Comparison of ENCODE assay signal across 8 cellular contexts in the genomic region with DNA sequence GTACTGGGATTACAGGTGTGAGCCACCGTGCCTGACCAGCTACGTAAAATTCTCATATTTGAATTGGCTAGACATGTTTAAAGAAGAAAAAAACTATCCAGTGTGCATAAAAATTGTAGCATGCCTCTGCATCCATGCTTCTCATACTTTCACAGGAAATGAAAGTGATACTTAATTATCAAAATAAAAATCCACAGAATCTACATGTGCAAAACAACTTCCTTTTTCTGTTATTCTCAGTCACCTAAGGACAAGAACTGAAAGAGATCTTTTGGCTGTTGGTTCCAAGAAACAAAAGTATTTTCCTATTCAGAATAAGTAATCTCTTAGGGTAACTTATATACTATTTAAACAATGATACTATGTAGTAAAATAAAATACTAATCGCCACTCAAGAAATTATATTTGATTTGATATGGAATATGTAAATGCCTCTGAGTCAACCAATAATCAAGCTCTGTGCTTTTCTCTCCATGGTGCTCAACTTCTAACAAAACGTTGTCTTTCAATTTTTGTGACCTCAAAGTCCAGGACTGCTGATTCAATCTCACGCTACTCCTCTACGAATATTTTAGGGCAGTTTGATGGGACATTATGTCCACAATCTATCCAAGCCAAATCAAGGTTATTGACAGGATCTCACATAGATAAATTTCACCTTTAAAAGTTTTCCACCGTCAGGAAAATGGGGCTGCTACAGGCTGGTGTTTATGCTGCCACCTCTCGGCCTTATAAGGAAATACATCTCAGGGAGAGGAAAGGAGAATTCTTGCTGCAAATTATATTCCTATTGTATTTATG.
DNase-seq lines count a peak whose midpoint lies in the region; ATAC-seq and TF ChIP-seq lines count a peak whose summit lies in the region.

No MANE protein-coding gene starts in this region.

- peak overlapping the region; percentile 54 for H2AFZ ChIP-seq in KMS-11 (ENCODE audit: low read depth)
- H2AFZ ChIP-seq in SU-DHL-6 (ENCODE audit: low read depth, low read length, severe bottlenecking), result peak overlapping the region; percentile 55
- H2AFZ ChIP-seq in osteoblast (ENCODE audit: low read length), result peak overlapping the region; percentile 59

- H3K4me1 ChIP-seq in KMS-11 (ENCODE audit: low read depth, poor library complexity, severe bottlenecking) (peaks cover 28% of the 10 kb centered on the region), osteoblast (ENCODE audit: insufficient read depth, low read length) (no peaks in the 10 kb centered on the region)

- H3F3A ChIP-seq in SU-DHL-6 (ENCODE audit: insufficient read depth), result 0 out of 2 replicates have a peak, but pooled peaks cover 3% of the 10 kb centered on the region

- H4K20me1 ChIP-seq in KMS-11 (ENCODE audit: insufficient read depth) (no peaks in the 10 kb centered on the region), SU-DHL-6 (ENCODE audit: low read depth, low read length) (no peaks in the 10 kb centered on the region), osteoblast (ENCODE audit: insufficient read depth, low read length) (no peaks in the 10 kb centered on the region)

- H3K79me2 ChIP-seq in KMS-11 (ENCODE audit: insufficient read depth, low read depth), result no peaks in the 10 kb centered on the region
- H3K79me2 ChIP-seq in SU-DHL-6 (ENCODE audit: insufficient read depth, low read length), result no peaks in the 10 kb centered on the region
- no peaks in the 10 kb centered on the region for H3K79me2 ChIP-seq in osteoblast (ENCODE audit: insufficient read depth, low read length)

- peak; percentile 50 for ATAC-seq in GM19452 (IDR thresholded peaks at IDR 0.05; ENCODE audit: unreplicated experiment)
- ATAC-seq in GM19463 (IDR thresholded peaks at IDR 0.05; ENCODE audit: unreplicated experiment), result no peak

- H3K9me2 ChIP-seq in SU-DHL-6 (replicated peaks; ENCODE audit: insufficient read depth, low read length), result no peaks in the 10 kb centered on the region

- H3K27ac ChIP-seq in KMS-11, result no peak overlapping the region
- no peak overlapping the region for H3K27ac ChIP-seq in SU-DHL-6 (ENCODE audit: low read depth, low read length)
- no peak overlapping the region for H3K27ac ChIP-seq in osteoblast (ENCODE audit: low read depth, low read length)

- H3K36me3 ChIP-seq in KMS-11 (ENCODE audit: insufficient read depth) (no peaks in the 10 kb centered on the region), SU-DHL-6 (ENCODE audit: low read length) (no peaks in the 10 kb centered on the region), osteoblast (ENCODE audit: insufficient read depth, low read length) (no peaks in the 10 kb centered on the region)

- H3K27me3 ChIP-seq in KMS-11 (ENCODE audit: insufficient read depth, low read depth) (no peaks in the 10 kb centered on the region), SU-DHL-6 (ENCODE audit: low read length) (no peaks in the 10 kb centered on the region), osteoblast (ENCODE audit: insufficient read depth, low read length) (no peaks in the 10 kb centered on the region)

- no peaks in the 10 kb centered on the region for H3K9me3 ChIP-seq in SU-DHL-6 (ENCODE audit: insufficient read depth, low read length)
- H3K9me3 ChIP-seq in osteoblast (ENCODE audit: low read depth, low read length), result no peaks in the 10 kb centered on the region

- no peak overlapping the region for H3K9ac ChIP-seq in KMS-11
- no peak overlapping the region for H3K9ac ChIP-seq in SU-DHL-6 (ENCODE audit: low read length)

- peak; percentile 99 for TF ChIP-seq CTCF in KMS-11 (conservative IDR thresholded peaks at IDR 0.05; ENCODE audit: low read depth, low read length)
- peak; percentile 69 for TF ChIP-seq CTCF in SU-DHL-6 (IDR thresholded peaks at IDR 0.05; ENCODE audit: insufficient read depth, low read length, poor library complexity, severe bottlenecking)
- peak; percentile 86 for TF ChIP-seq CTCF in osteoblast (IDR thresholded peaks at IDR 0.05; ENCODE audit: extremely low read depth, low read depth, low read length)

- peak; percentile 3 to 27 for DNase-seq in SHP77 (lab: John Stamatoyannopoulos, UW)
- no peak for DNase-seq in SHP77 treated with DMSO at 0.1 percent for 48 hours (lab: John Stamatoyannopoulos, UW)
- peak; percentile 51 for DNase-seq in epidermal melanocyte (ENCODE audit: insufficient read length, low spot score)
- no peak for DNase-seq in osteoblast (ENCODE audit: insufficient read length, low spot score, missing footprints)

- H3K4me2 ChIP-seq in KMS-11 (peak overlapping the region; percentile 53), SU-DHL-6 (ENCODE audit: low read depth, low read length, poor library complexity, severe bottlenecking) (peak overlapping the region; percentile 47), osteoblast (ENCODE audit: insufficient read depth, low read length) (no peak overlapping the region)

- H3K4me3 ChIP-seq in KMS-11 (IDR thresholded peaks at IDR 0.05; ENCODE audit: insufficient read depth, low read depth, low read length) (no peak overlapping the region), SU-DHL-6 (ENCODE audit: insufficient read depth, low read length, poor library complexity, severe bottlenecking) (no peak overlapping the region), osteoblast (ENCODE audit: insufficient read depth, low read length) (no peak overlapping the region)

Comparison
In these comparisons a context has a peak if more than half of its experiments do, and no peak if none do; other contexts are left out.
1. DNase-seq: peak in SHP77 (2 of 2) and epidermal melanocyte (single experiment); none in SHP77 treated with DMSO at 0.1 percent for 48 hours (single experiment) and osteoblast (single experiment).
2. Peak in every context shown above with its lines, with median percentiles within 50 percentile points of each other: H2AFZ ChIP-seq and CTCF ChIP-seq.